ENCODE assay signal across 15 cellular contexts in genomic region chr12:47736216-47736615, GRCh38. TPM values are rescaled to one million over a fixed set of nuclear protein-coding genes. Genes with fewer than 3 reads are reported as not detected.
A peak's percentile ranks its signal among the peaks of the same experiment; 100 is the strongest.
DNase-seq lines count a peak whose midpoint lies in the region; ATAC-seq and TF ChIP-seq lines count a peak whose summit lies in the region.
"Had no signal": no experiment of that assay in that cellular context is flagged by ENCODE, and none has a peak within 500 bp of the region (broad histone marks: within the 10 kb centered on the region; RNA-seq: fewer than 3 reads in every experiment).

No MANE protein-coding gene starts in this region.

- no peak for TF ChIP-seq EP300 in esophagus muscularis mucosa (IDR thresholded peaks at IDR 0.05)

- H3K4me1 Mint-ChIP-seq in activated B cell treated with CpG ODN at 0.5 μM for 24 hours (peaks cover 29% of the 10 kb centered on the region), nephron (peaks cover 51% of the 10 kb centered on the region)

- H3K9ac ChIP-seq in Karpas-422 (ENCODE audit: low read length), result no peak overlapping the region

- H4K20me1 ChIP-seq in Karpas-422 (ENCODE audit: insufficient read depth, low read depth, low read length), result no peaks in the 10 kb centered on the region

- POLR2A ChIA-PET in activated B cell treated with CpG ODN at 0.5 μM for 24 hours (lab: Charles Lee), result interaction anchor here (1.3 to 1.5 kb wide), 2 partner anchors 9 to 22 kb away, joined by 3 to 5 read pairs; partner anchors contain the start of gene RAPGEF3

- H3K9me3 Mint-ChIP-seq in activated B cell treated with CpG ODN at 0.5 μM for 24 hours (no peaks in the 10 kb centered on the region), nephron (no peaks in the 10 kb centered on the region)

- H3K27ac ChIP-seq in esophagus muscularis mucosa (replicated peaks in 1 of 4) (peak overlapping the region; percentile 77 to 86 (median 82)), temporal lobe (ENCODE audit: low read depth, low read length) (peak overlapping the region; percentile 93), Karpas-422 (ENCODE audit: low read length) (no peak overlapping the region)
- H3K27ac ChIP-seq: SJSA1 had no signal

- no peak overlapping the region for H2AFZ ChIP-seq in Karpas-422 (ENCODE audit: low read length)

- H3K9me3 ChIP-seq in esophagus muscularis mucosa (no peaks in the 10 kb centered on the region), Karpas-422 (ENCODE audit: low read length) (no peaks in the 10 kb centered on the region)
- H3K9me3 ChIP-seq: MG63, SJSA1 had no signal

- H3K27me3 Mint-ChIP-seq in activated B cell treated with CpG ODN at 0.5 μM for 24 hours, result no peaks in the 10 kb centered on the region
- no peaks in the 10 kb centered on the region for H3K27me3 Mint-ChIP-seq in nephron (ENCODE audit: low read depth)

- peaks cover 69 to 73% (median 70%) of the 10 kb centered on the region in 4 donors for H3K4me1 ChIP-seq in esophagus muscularis mucosa
- peaks cover 56% of the 10 kb centered on the region for H3K4me1 ChIP-seq in Karpas-422 (ENCODE audit: low read length)

- H3K36me3 Mint-ChIP-seq in activated B cell treated with CpG ODN at 0.5 μM for 24 hours (ENCODE audit: low read depth) (no peaks in the 10 kb centered on the region), nephron (ENCODE audit: low read depth) (no peaks in the 10 kb centered on the region)

- no peak overlapping the region for H3K4me3 ChIP-seq in esophagus muscularis mucosa
- no peak overlapping the region for H3K4me3 ChIP-seq in Karpas-422 (ENCODE audit: low read length)
- H3K4me3 ChIP-seq: MG63, SJSA1 had no signal

- intact Hi-C loops in activated B cell treated with CpG ODN at 0.5 μM for 24 hours (cut with micrococcal nuclease) (no loop called here), esophagus muscularis mucosa (cut with DNase I) (no loop called here)

- ATAC-seq in activated B cell treated with CpG ODN at 0.5 μM for 24 hours (ENCODE audit: low read depth) (no peak), HG02588 (IDR thresholded peaks at IDR 0.05; ENCODE audit: unreplicated experiment) (no peak)

- CTCF ChIA-PET in activated B cell treated with CpG ODN at 0.5 μM for 24 hours (lab: Charles Lee), result interaction anchor here (0.8 to 1.6 kb wide), 3 partner anchors 21 to 103 kb away, joined by 3 to 7 read pairs (median 4); partner anchors contain the start of gene RAPGEF3

- H3K79me2 ChIP-seq in Karpas-422 (ENCODE audit: low read length), result no peaks in the 10 kb centered on the region

- DNase-seq in activated B cell treated with CpG ODN at 0.5 μM for 24 hours, result no peak
- DNase-seq in esophagus muscularis mucosa (ENCODE audit: extremely low spot score), result no peak
- DNase-seq in SHP77 (lab: John Stamatoyannopoulos, UW), result no peak
- DNase-seq in Karpas-422, result no peak
- DNase-seq in NCI-H146 (lab: John Stamatoyannopoulos, UW), result no peak
- DNase-seq: activated CD8-positive, alpha-beta memory T cell treated with anti-CD3 and anti-CD28 coated beads for 24 hours; activated effector memory CD4-positive, alpha-beta T cell treated with anti-CD3 and anti-CD28 coated beads, Interleukin-2, amount 50 U/mL, for 16 hours; stimulated activated CD4-positive, alpha-beta T cell treated with anti-CD3 and anti-CD28 coated beads, Interleukin-2, amount 100 ng/mL, for 48 hours had no signal

- WGBS in esophagus muscularis mucosa, result 30% methylated on average over 2 of the region's 4 CpGs

- H3K36me3 ChIP-seq in esophagus muscularis mucosa, result peaks cover 0 to 13% (median 0%) of the 10 kb centered on the region in 4 donors
- no peaks in the 10 kb centered on the region for H3K36me3 ChIP-seq in Karpas-422 (ENCODE audit: insufficient read depth, low read length)
- H3K36me3 ChIP-seq: MG63, SJSA1 had no signal

- H3K9me2 ChIP-seq in Karpas-422 (replicated peaks; ENCODE audit: insufficient read depth, low read length), result no peaks in the 10 kb centered on the region

- peak overlapping the region; percentile 59 for H3K27ac Mint-ChIP-seq in activated B cell treated with CpG ODN at 0.5 μM for 24 hours
- peak overlapping the region; percentile 59 to 97 (median 96) for H3K27ac Mint-ChIP-seq in nephron

- H3K27me3 ChIP-seq in esophagus muscularis mucosa, result no peaks in the 10 kb centered on the region
- H3K27me3 ChIP-seq in Karpas-422 (ENCODE audit: low read length), result no peaks in the 10 kb centered on the region
- H3K27me3 ChIP-seq: MG63, SJSA1 had no signal

- H3K4me2 ChIP-seq in Karpas-422 (ENCODE audit: low read depth, low read length, poor library complexity, severe bottlenecking), result no peak overlapping the region

- no peak for TF ChIP-seq POLR2A in esophagus muscularis mucosa (IDR thresholded peaks at IDR 0.05; ENCODE audit: low read depth)

- no peak overlapping the region for H3K4me3 Mint-ChIP-seq in activated B cell treated with CpG ODN at 0.5 μM for 24 hours
- no peak overlapping the region for H3K4me3 Mint-ChIP-seq in nephron

- TF ChIP-seq CTCF in activated B cell treated with CpG ODN at 0.5 μM for 24 hours (IDR thresholded peaks at IDR 0.05) (no peak), esophagus muscularis mucosa (IDR thresholded peaks at IDR 0.05) (no peak), nephron (IDR thresholded peaks at IDR 0.05; ENCODE audit: unreplicated experiment in 3 of 3) (no peak)

RNA-seq across cellular contexts. Expression of gene ENDOU, which starts 10.9 kb away (rescaled TPM):
- total RNA-seq in activated B cell treated with CpG ODN at 0.5 μM for 24 hours, result 0.24 and 0.37 TPM in 2 replicates
- total RNA-seq in esophagus muscularis mucosa, result 1 to 10 TPM in 1 of 4 donors, under 1 TPM in 1, not detected in 2; 0.39 to 2.0 TPM
- total RNA-seq in temporal lobe, result not detected
- 1.2 and 10.7 TPM in 2 replicates for total RNA-seq in Karpas-422 (2014; rRNA removed; shearing (Covaris generic); ENCODE audit: low replicate concordance)
- total RNA-seq: HT1080, progenitor cell of endocrine pancreas, SJSA1 had no signal

RNA-seq across cellular contexts. Expression of gene RAPGEF3, which starts 22.5 kb away (rescaled TPM):
- total RNA-seq in activated B cell treated with CpG ODN at 0.5 μM for 24 hours, result 2.7 and 5.0 TPM in 2 replicates
- total RNA-seq in esophagus muscularis mucosa, result 10 to 100 TPM; 18.3 to 48.2 (median 32.5) TPM
- total RNA-seq in temporal lobe, result 6.9 TPM
- total RNA-seq in Karpas-422 (2014; rRNA removed; shearing (Covaris generic); ENCODE audit: low replicate concordance), result 4.4 and 11.9 TPM in 2 replicates

RNA-seq across cellular contexts. Expression of gene RPAP3, which starts 30.4 kb away (rescaled TPM):
- total RNA-seq in activated B cell treated with CpG ODN at 0.5 μM for 24 hours, result 58.4 and 60.5 TPM in 2 replicates
- total RNA-seq in esophagus muscularis mucosa, result 10 to 100 TPM; 10.3 to 17.9 (median 13.5) TPM
- 19.7 TPM for total RNA-seq in temporal lobe
- total RNA-seq in Karpas-422 (2014; rRNA removed; shearing (Covaris generic); ENCODE audit: low replicate concordance), result 38.2 and 47.2 TPM in 2 replicates

RNA-seq across cellular contexts. Expression of gene SLC48A1, which starts 36.8 kb away (rescaled TPM):
- total RNA-seq in activated B cell treated with CpG ODN at 0.5 μM for 24 hours, result 12.7 and 12.8 TPM in 2 replicates
- 10 to 100 TPM; 34.5 to 56.0 (median 40.7) TPM for total RNA-seq in esophagus muscularis mucosa
- total RNA-seq in temporal lobe, result 7.4 TPM
- total RNA-seq in Karpas-422 (2014; rRNA removed; shearing (Covaris generic); ENCODE audit: low replicate concordance), result 21.5 and 21.9 TPM in 2 replicates
